9 cellular contexts compared by ENCODE assay signal in the genomic region with DNA sequence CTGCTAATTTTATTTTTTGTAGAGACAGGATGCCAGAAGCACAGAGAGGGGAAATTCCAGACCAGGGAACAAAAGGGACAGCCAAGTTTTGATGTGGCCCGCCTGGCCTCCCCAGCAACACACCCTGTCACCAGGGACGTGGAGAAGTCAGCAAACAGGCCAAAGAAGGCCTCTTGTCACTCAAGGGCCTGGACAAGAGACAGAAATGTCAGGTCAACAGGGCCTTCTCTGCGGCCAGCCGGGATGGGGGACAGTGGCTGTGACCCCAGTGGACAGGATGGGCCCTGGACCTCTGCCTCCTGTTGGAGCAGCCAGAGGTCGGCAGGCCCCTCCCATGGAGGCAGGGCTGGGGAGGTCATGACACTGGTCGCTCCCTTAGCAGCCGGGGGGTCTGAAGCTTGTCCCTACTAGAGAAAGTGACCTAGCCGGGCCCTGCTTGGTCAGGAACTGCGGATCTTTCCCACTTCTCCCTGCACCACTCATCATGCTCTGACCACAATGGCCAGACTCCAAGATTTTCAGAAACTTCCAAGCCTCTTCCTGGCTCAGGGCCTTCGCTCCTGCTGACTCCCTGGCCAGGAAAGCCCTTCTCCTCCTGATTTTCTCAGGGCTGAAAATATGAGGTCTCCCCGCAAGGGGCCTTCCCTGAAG. TPM values are rescaled to one million over a fixed set of nuclear protein-coding genes. Genes with fewer than 3 reads are reported as not detected.
DNase-seq lines count a peak whose midpoint lies in the region; ATAC-seq and TF ChIP-seq lines count a peak whose summit lies in the region.
"Had no signal": no experiment of that assay in that cellular context is flagged by ENCODE, and none has a peak within 500 bp of the region (broad histone marks: within the 10 kb centered on the region; RNA-seq: fewer than 3 reads in every experiment).

No MANE protein-coding gene starts in this region.

- H3K9me3 ChIP-seq in IMR-90 (ENCODE audit: control insufficient read depth, insufficient read depth, low read length) (no peaks in the 10 kb centered on the region), testis (no peaks in the 10 kb centered on the region)

- no peak overlapping the region for H3K23ac ChIP-seq in IMR-90 (ENCODE audit: low read depth, low read length)

- H4K20me1 ChIP-seq in IMR-90 (ENCODE audit: insufficient read depth, low read length) = no peaks in the 10 kb centered on the region

- no peak overlapping the region for H2BK5ac ChIP-seq in IMR-90 (ENCODE audit: low read depth, low read length, poor library complexity, severe bottlenecking)

- no peaks in the 10 kb centered on the region for H3K36me3 Mint-ChIP-seq in dendritic cell treated with granulocyte-macrophage colony-stimulating factor and Interleukin-4, amounts not matched to agents 40 ng/mL and 50 ng/mL, for 4 days (ENCODE audit: low read depth)
- H3K36me3 Mint-ChIP-seq: IgD-negative memory B cell had no signal

- no peak overlapping the region for H3K4ac ChIP-seq in IMR-90 (ENCODE audit: low read depth, low read length)

- peak overlapping the region; percentile 99 for H3K27ac Mint-ChIP-seq in dendritic cell treated with granulocyte-macrophage colony-stimulating factor and Interleukin-4, amounts not matched to agents 40 ng/mL and 50 ng/mL, for 4 days
- no peak overlapping the region for H3K27ac Mint-ChIP-seq in stimulated activated naive CD8-positive, alpha-beta T cell treated with anti-CD3 and anti-CD28 coated beads, Interleukin-15, amount 100 ng/mL, for 72 hours

- H3K18ac ChIP-seq in IMR-90 (ENCODE audit: low read depth, low read length) = no peak overlapping the region; the same call in 1 of the 2 replicates

- no peak overlapping the region for H4K91ac ChIP-seq in IMR-90 (ENCODE audit: insufficient read depth, low read depth, low read length)

- dilution Hi-C loops in IMR-90 (cut with HindIII; ENCODE audit: low sequenced_read_pairs, unreplicated experiment) = no loop called here

- H2AK9ac ChIP-seq in IMR-90 (replicated peaks; ENCODE audit: low read depth, low read length, poor library complexity) = peak overlapping the region; percentile 23

- no peaks in the 10 kb centered on the region for H3K79me1 ChIP-seq in IMR-90 (ENCODE audit: low read depth in 1 of 2, low read length in 2 of 2)

- CTCF ChIA-PET in IMR-90 (lab: Yijun Ruan, JAX) = no interaction called here

- no peak overlapping the region for H2BK120ac ChIP-seq in IMR-90 (ENCODE audit: low read depth, low read length)

- WGBS in IMR-90 (ENCODE audit: extremely low coverage in 2 of 2, insufficient read length in 1 of 2), 2 experiments = 8% methylated on average over 7 of the region's 11 CpGs; no CpG with 5 or more reads in 1 of the 2 experiments
- 49 to 61% methylated on average over 10 to 11 of the region's 11 CpGs for WGBS in testis, 2 donors

- no peaks in the 10 kb centered on the region for H3K27me3 Mint-ChIP-seq in dendritic cell treated with granulocyte-macrophage colony-stimulating factor and Interleukin-4, amounts not matched to agents 40 ng/mL and 50 ng/mL, for 4 days
- peaks cover 26% of the 10 kb centered on the region for H3K27me3 Mint-ChIP-seq in stimulated activated naive CD8-positive, alpha-beta T cell treated with anti-CD3 and anti-CD28 coated beads, Interleukin-15, amount 100 ng/mL, for 72 hours
- H3K27me3 Mint-ChIP-seq: IgD-negative memory B cell had no signal

- H3K4me1 Mint-ChIP-seq in dendritic cell treated with granulocyte-macrophage colony-stimulating factor and Interleukin-4, amounts not matched to agents 40 ng/mL and 50 ng/mL, for 4 days (ENCODE audit: low read depth) = peaks cover 79% of the 10 kb centered on the region
- no peaks in the 10 kb centered on the region for H3K4me1 Mint-ChIP-seq in stimulated activated naive CD8-positive, alpha-beta T cell treated with anti-CD3 and anti-CD28 coated beads, Interleukin-15, amount 100 ng/mL, for 72 hours

- DNase-seq in IMR-90 (peak; percentile 86), medulla oblongata (ENCODE audit: extremely low spot score) (peak; percentile 84), testis (peak; percentile 85), NCI-H510A (lab: John Stamatoyannopoulos, UW) (no peak)
- DNase-seq in stimulated activated naive CD8-positive, alpha-beta T cell treated with anti-CD3 and anti-CD28 coated beads, Interleukin-15, amount 100 ng/mL, for 72 hours = no peak

- no TSS peak for BruUV-seq in IMR-90 (replicated peaks; lab: Mats Ljungman, UMichigan)

- H2AK5ac ChIP-seq in IMR-90 (ENCODE audit: low read depth, low read length) = no peak overlapping the region

- TF ChIP-seq POLR2A in IMR-90 (IDR thresholded peaks at IDR 0.05; ENCODE audit: low read depth, low read length) (no peak), testis (IDR thresholded peaks at IDR 0.05) (no peak)

- TF ChIP-seq RAD21 in IMR-90 (IDR thresholded peaks at IDR 0.05; ENCODE audit: low read length) = no peak

- POLR2A ChIA-PET in IMR-90 (lab: Charles Lee; ENCODE audit: unreplicated experiment) = no interaction called here

- H3K36me3 ChIP-seq in IMR-90 (ENCODE audit: control insufficient read depth, insufficient read depth, low read length) = no peaks in the 10 kb centered on the region
- H3K36me3 ChIP-seq in testis (ENCODE audit: low read depth, missing control alignments) = no peaks in the 10 kb centered on the region

- H3K14ac ChIP-seq in IMR-90 (replicated peaks; ENCODE audit: low read depth, low read length) = no peak overlapping the region; the same call in 1 of the 2 replicates

- no peak overlapping the region for H3K56ac ChIP-seq in IMR-90 (ENCODE audit: extremely low read depth, insufficient read depth, low read length)

- H2BK20ac ChIP-seq in IMR-90 (ENCODE audit: low read depth, low read length) = no peak overlapping the region

- no peak overlapping the region; the same call in 1 of the 2 replicates for H4K5ac ChIP-seq in IMR-90 (ENCODE audit: low read depth, low read length)

- H3K4me2 ChIP-seq in IMR-90 (ENCODE audit: low read depth, low read length) = no peak overlapping the region; the same call in 1 of the 2 replicates

- in situ Hi-C loops in IMR-90 (cut with MboI; ENCODE audit: low sequenced_read_pairs) = no loop called here

- no peak overlapping the region for H4K8ac ChIP-seq in IMR-90 (ENCODE audit: low read depth in 2 of 2, low read length in 2 of 2)

- no peak overlapping the region for H3K4me3 Mint-ChIP-seq in dendritic cell treated with granulocyte-macrophage colony-stimulating factor and Interleukin-4, amounts not matched to agents 40 ng/mL and 50 ng/mL, for 4 days
- H3K4me3 Mint-ChIP-seq in stimulated activated naive CD8-positive, alpha-beta T cell treated with anti-CD3 and anti-CD28 coated beads, Interleukin-15, amount 100 ng/mL, for 72 hours = no peak overlapping the region

- intact Hi-C loops in IMR-90 (cut with micrococcal nuclease) = no loop called here
- intact Hi-C loops in dendritic cell treated with granulocyte-macrophage colony-stimulating factor and Interleukin-4, amounts not matched to agents 40 ng/mL and 50 ng/mL, for 4 days (cut with micrococcal nuclease) = loop anchor here (2.0 to 5.0 kb wide), 4 partner anchors 19 to 76 kb away; no protein-coding TSS in a partner anchor
- intact Hi-C loops in testis (cut with DNase I; ENCODE audit: low total_unique reads) = no loop called here

- H3K9me1 ChIP-seq in IMR-90 (ENCODE audit: insufficient read depth, low read length) = no peaks in the 10 kb centered on the region

- no peak overlapping the region; the same call in 1 of the 2 replicates for H3K9ac ChIP-seq in IMR-90 (ENCODE audit: low read depth, low read length)

- H3K4me1 ChIP-seq in IMR-90 (ENCODE audit: control insufficient read depth, insufficient read depth, low read length) (peaks cover 13% of the 10 kb centered on the region; the same call in 1 of the 2 replicates), testis (peaks cover 33% of the 10 kb centered on the region)

- H3K4me3 ChIP-seq in IMR-90 (ENCODE audit: insufficient read depth, low read depth, low read length) (no peak overlapping the region), testis (no peak overlapping the region)

- H2AFZ ChIP-seq in IMR-90 (replicated peaks; ENCODE audit: low read length, poor library complexity) = peak overlapping the region; percentile 84

- H3K27ac ChIP-seq in IMR-90 (ENCODE audit: insufficient read depth, low read length) (peak overlapping the region; percentile 13; the same call in 1 of the 2 replicates), testis (peak overlapping the region; percentile 82 to 83)

- peak; percentile 85 for ATAC-seq in IMR-90 (ENCODE audit: low read depth)
- no peak for ATAC-seq in activated CD4-positive, CD25-positive, alpha-beta regulatory T cell treated with anti-CD3 and anti-CD28 coated beads, Interleukin-2, amount 50 U/mL, for 24 hours
- ATAC-seq in HG02884 (IDR thresholded peaks at IDR 0.05; ENCODE audit: unreplicated experiment) = no peak
- no peak for ATAC-seq in stimulated activated naive CD8-positive, alpha-beta T cell treated with anti-CD3 and anti-CD28 coated beads, Interleukin-15, amount 100 ng/mL, for 72 hours

- H3K9me3 Mint-ChIP-seq in dendritic cell treated with granulocyte-macrophage colony-stimulating factor and Interleukin-4, amounts not matched to agents 40 ng/mL and 50 ng/mL, for 4 days = no peaks in the 10 kb centered on the region
- H3K9me3 Mint-ChIP-seq in stimulated activated naive CD8-positive, alpha-beta T cell treated with anti-CD3 and anti-CD28 coated beads, Interleukin-15, amount 100 ng/mL, for 72 hours = no peaks in the 10 kb centered on the region
- H3K9me3 Mint-ChIP-seq: IgD-negative memory B cell had no signal

- H2BK15ac ChIP-seq in IMR-90 (ENCODE audit: low read depth, low read length) = no peak overlapping the region

- no peak for TF ChIP-seq CTCF in IMR-90 (conservative IDR thresholded peaks at IDR 0.05; ENCODE audit: low read depth, low read length)
- no peak for TF ChIP-seq CTCF in testis (IDR thresholded peaks at IDR 0.05)

- peaks cover 7% of the 10 kb centered on the region; the same call in 1 of the 2 replicates for H3K27me3 ChIP-seq in IMR-90 (ENCODE audit: control insufficient read depth, insufficient read depth, low read length)
- H3K27me3 ChIP-seq in testis = no peaks in the 10 kb centered on the region

TF ChIP-seq in IMR-90, 13 proteins besides CTCF, POLR2A, EP300 and RAD21 (continues in another document):
- TF ChIP-seq RFX5 (IDR thresholded peaks at IDR 0.05; ENCODE audit: low read depth, low read length) = no peak
- no peak for TF ChIP-seq FOS (IDR thresholded peaks at IDR 0.05; ENCODE audit: low read depth, low read length)
- TF ChIP-seq NFE2L2 (IDR thresholded peaks at IDR 0.05; ENCODE audit: low read depth, low read length) = no peak

RNA-seq across cellular contexts. Expression of a gene that starts 9.2 kb away (rescaled TPM):
- not detected in 2 replicates for total RNA-seq in IMR-90 (2012; rRNA removed)
- polyA plus RNA-seq in IMR-90 (2012; rRNA removed) = not detected in 2 replicates
- polyA plus RNA-seq in IMR-90 (2012; cell fraction: cytosol; rRNA removed) = not detected in 2 replicates
- polyA plus RNA-seq in IMR-90 (2012; cell fraction: nucleus; rRNA removed; ENCODE audit: low replicate concordance) = not detected in 2 replicates
- 1 to 10 TPM; 3.5 to 4.2 TPM for total RNA-seq in testis
- polyA plus RNA-seq in testis (ENCODE audit: insufficient read depth, low read depth, low replicate concordance) = 1.7 TPM

RNA-seq across cellular contexts. Expression of a gene that starts 49.2 kb away (rescaled TPM):
- total RNA-seq in IMR-90 (2012; rRNA removed) = not detected in 2 replicates
- 0.04 and 0.10 TPM in 2 replicates for polyA plus RNA-seq in IMR-90 (2012; rRNA removed)
- polyA plus RNA-seq in IMR-90 (2012; cell fraction: cytosol; rRNA removed) = 0.03 and 0.11 TPM in 2 replicates
- polyA plus RNA-seq in IMR-90 (2012; cell fraction: nucleus; rRNA removed; ENCODE audit: low replicate concordance) = 0.29 and 0.36 TPM in 2 replicates
- 10 to 100 TPM in 1 of 2 donors, 1 to 10 TPM in 1; 6.3 to 16.0 TPM for total RNA-seq in testis
- polyA plus RNA-seq in testis (ENCODE audit: insufficient read depth, low read depth, low replicate concordance) = 9.5 TPM

Comparison
In these comparisons a context has a peak if more than half of its experiments do, and no peak if none do; other contexts are left out.
1. DNase-seq: peak in IMR-90 (single experiment), medulla oblongata (single experiment) and testis (single experiment); none in NCI-H510A (single experiment) and stimulated activated naive CD8-positive, alpha-beta T cell treated with anti-CD3 and anti-CD28 coated beads, Interleukin-15, amount 100 ng/mL, for 72 hours (0 of 2).